In the genomic region with DNA sequence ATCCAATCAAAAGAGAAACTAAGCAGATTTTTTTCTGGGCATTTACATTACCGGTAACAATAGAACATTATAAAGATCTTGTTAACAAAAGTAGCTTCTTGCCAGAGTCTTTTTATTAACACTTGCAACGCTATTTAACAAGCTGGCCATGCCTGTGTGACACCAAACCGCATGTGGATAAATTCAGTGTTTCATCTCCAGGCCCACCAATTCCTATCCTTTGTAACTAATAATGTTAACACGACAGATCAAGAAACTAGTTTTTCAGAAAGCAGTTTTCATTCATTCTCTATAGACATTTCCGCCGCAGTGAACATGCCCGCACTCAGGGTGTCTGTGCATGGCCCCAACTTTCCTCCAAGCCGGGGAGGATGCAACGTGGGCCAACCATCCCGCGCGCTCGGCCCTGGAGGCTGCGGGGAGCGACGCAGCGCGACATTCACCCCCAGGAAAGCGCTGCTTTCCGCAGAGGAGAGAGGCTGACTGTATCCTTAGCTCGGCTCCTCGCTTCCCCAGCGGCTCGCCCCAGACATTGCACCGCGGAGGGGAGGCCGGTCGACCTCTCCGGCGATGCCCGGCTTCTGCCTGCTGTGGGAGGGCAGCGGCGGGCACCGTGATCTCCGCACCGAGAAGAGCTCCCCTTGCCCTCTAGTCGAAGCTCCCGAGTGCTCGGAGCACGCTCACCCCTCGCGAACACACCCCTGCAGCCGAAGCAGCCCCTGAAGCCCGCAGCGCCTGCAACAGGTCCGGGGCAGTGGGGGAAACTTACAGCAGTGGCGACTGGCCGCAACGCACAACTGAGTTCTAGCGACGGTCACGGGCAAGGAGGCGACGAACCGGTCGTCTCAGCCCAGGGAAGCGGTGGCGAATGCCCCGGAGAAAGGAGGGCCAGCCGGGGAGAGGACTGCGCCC, we compare ENCODE assay signal across 8 cellular contexts. TPM values are rescaled to one million over a fixed set of nuclear protein-coding genes. Genes with fewer than 3 reads are reported as not detected.
DNase-seq lines count a peak whose midpoint lies in the region; ATAC-seq, FAIRE-seq and TF ChIP-seq lines count a peak whose summit lies in the region.

No MANE protein-coding gene starts in this region.

- peaks cover 1% of the 10 kb centered on the region for H3K36me3 Mint-ChIP-seq in activated naive CD4-positive, alpha-beta T cell treated with anti-CD3 and anti-CD28 coated beads, Interleukin-2, amount 10 ng/mL, durations not matched to agents 7 days and 5 days

- H4K20me1 ChIP-seq in PC-9 (ENCODE audit: insufficient read depth), result peaks cover 52% of the 10 kb centered on the region

- peak overlapping the region; percentile 90 for H3K4me3 ChIP-seq in A549
- H3K4me3 ChIP-seq in PC-9, result peak overlapping the region; percentile 84
- H3K4me3 ChIP-seq in cardiac muscle cell, result peak overlapping the region; percentile 88

- no peaks in the 10 kb centered on the region for H3K9me2 ChIP-seq in PC-9 (ENCODE audit: insufficient read depth)

- no peak for FAIRE-seq in A549 (lab: Jason Lieb, UNC)

- peak overlapping the region; percentile 83 for H3K27ac Mint-ChIP-seq in activated naive CD4-positive, alpha-beta T cell treated with anti-CD3 and anti-CD28 coated beads, Interleukin-2, amount 10 ng/mL, durations not matched to agents 7 days and 5 days

- TF ChIP-seq POLR2A in A549 (IDR thresholded peaks at IDR 0.05; ENCODE audit: low read length), result no peak

- POLR2A ChIA-PET in A549 (lab: Yijun Ruan, JAX) (interaction anchor here (0.5 to 2.7 kb wide), 23 partner anchors 8 to 1141 kb away, joined by 3 to 47 read pairs (median 3); no protein-coding TSS in a partner anchor), PC-9 (lab: Charles Lee; ENCODE audit: unreplicated experiment) (interaction anchor here (0.6 to 1.3 kb wide), 7 partner anchors 7 to 1143 kb away, joined by 3 to 12 read pairs (median 5); no protein-coding TSS in a partner anchor)

- H3K27ac ChIP-seq in A549 (peak overlapping the region; percentile 92 to 94), PC-9 (peak overlapping the region; percentile 98), cardiac muscle cell (peak overlapping the region; percentile 81)

- peak overlapping the region; percentile 78 for H3K4me3 Mint-ChIP-seq in activated naive CD4-positive, alpha-beta T cell treated with anti-CD3 and anti-CD28 coated beads, Interleukin-2, amount 10 ng/mL, durations not matched to agents 7 days and 5 days

- TF ChIP-seq EP300 in A549 (IDR thresholded peaks at IDR 0.05), result no peak

- H3K27me3 Mint-ChIP-seq in activated naive CD4-positive, alpha-beta T cell treated with anti-CD3 and anti-CD28 coated beads, Interleukin-2, amount 10 ng/mL, durations not matched to agents 7 days and 5 days, result peaks cover 53% of the 10 kb centered on the region

- H3K4me1 Mint-ChIP-seq in activated naive CD4-positive, alpha-beta T cell treated with anti-CD3 and anti-CD28 coated beads, Interleukin-2, amount 10 ng/mL, durations not matched to agents 7 days and 5 days, result peaks cover 32% of the 10 kb centered on the region

- DNase-seq in A549 (ENCODE audit: low read depth in 1 of 2, low spot score in 1 of 2) (peak in 1 of 2 experiments; percentile 44), PC-9 (no peak), cardiac muscle cell (ENCODE audit: low read depth in 1 of 2, low spot score in 1 of 2) (peak; percentile 61 to 68), posterior cingulate gyrus (peak in 9 of 10 donors; percentile 19 to 85 (median 32))
- peak; percentile 57 for DNase-seq in activated naive CD4-positive, alpha-beta T cell treated with anti-CD3 and anti-CD28 coated beads, Interleukin-2, amount 10 ng/mL, durations not matched to agents 7 days and 5 days
- no peak for DNase-seq in NK-92 treated with Interleukin-12 subunit alpha and Interleukin-12 subunit beta, amount 100 ng/mL, for 24 hours (lab: John Stamatoyannopoulos, UW)

- CTCF ChIA-PET in A549 (lab: Yijun Ruan, JAX), result interaction anchor here (0.5 to 11.3 kb wide), 40 partner anchors 7 to 748 kb away, joined by 3 to 141 read pairs (median 4); no protein-coding TSS in a partner anchor
- CTCF ChIA-PET in PC-9 (lab: Charles Lee), result interaction anchor here (0.6 to 1.4 kb wide), 2 partner anchors 47 to 605 kb away, joined by 6 to 8 read pairs; no protein-coding TSS in a partner anchor
- CTCF ChIA-PET in activated naive CD4-positive, alpha-beta T cell treated with anti-CD3 and anti-CD28 coated beads, Interleukin-2, amount 10 ng/mL, durations not matched to agents 7 days and 5 days (lab: Charles Lee), result interaction anchor here (1.0 to 3.0 kb wide), 5 partner anchors 10 to 737 kb away, joined by 3 to 20 read pairs (median 3); no protein-coding TSS in a partner anchor

- no peak for TF ChIP-seq CTCF in A549 (IDR thresholded peaks at IDR 0.05)
- TF ChIP-seq CTCF in PC-9 (conservative IDR thresholded peaks at IDR 0.05), result no peak
- TF ChIP-seq CTCF in cardiac muscle cell (IDR thresholded peaks at IDR 0.05; ENCODE audit: low read depth, low read length), result no peak

- WGBS in A549 (ENCODE audit: missing lambda C conversion rate), result under 1% methylated on average over 19 of the region's 61 CpGs

- H3K27me3 ChIP-seq in PC-9 (ENCODE audit: insufficient read depth, low read depth), result no peaks in the 10 kb centered on the region
- no peaks in the 10 kb centered on the region for H3K27me3 ChIP-seq in cardiac muscle cell

- 0 out of 5 replicates have a peak, but pooled peaks of 1 of the 2 experiments have one; percentile 15 for TF ChIP-seq RAD21 in A549 (conservative IDR thresholded peaks at IDR 0.05 in 1 of 2, IDR thresholded peaks at IDR 0.05 in 1 of 2)

- H3K79me2 ChIP-seq in PC-9 (ENCODE audit: low read depth), result peaks cover 56% of the 10 kb centered on the region

- no peaks in the 10 kb centered on the region for H3K9me3 ChIP-seq in A549
- no peaks in the 10 kb centered on the region for H3K9me3 ChIP-seq in PC-9 (ENCODE audit: insufficient read depth, low read depth)
- H3K9me3 ChIP-seq in cardiac muscle cell (ENCODE audit: low read depth), result no peaks in the 10 kb centered on the region

- no peak overlapping the region for H2AFZ ChIP-seq in PC-9

- H3K9me3 Mint-ChIP-seq in activated naive CD4-positive, alpha-beta T cell treated with anti-CD3 and anti-CD28 coated beads, Interleukin-2, amount 10 ng/mL, durations not matched to agents 7 days and 5 days, result no peaks in the 10 kb centered on the region

- peak; percentile 49 to 65 for ATAC-seq in A549
- peak; percentile 25 for ATAC-seq in GM18517 (IDR thresholded peaks at IDR 0.05; ENCODE audit: unreplicated experiment)
- ATAC-seq in HG03066 (IDR thresholded peaks at IDR 0.05; ENCODE audit: low read depth, unreplicated experiment), result peak; percentile 12

- intact Hi-C loops in PC-9 (cut with micrococcal nuclease; ENCODE audit: unreplicated experiment), result loop anchor here (2.0 to 5.0 kb wide), 4 partner anchors 15 to 577 kb away; no protein-coding TSS in a partner anchor
- intact Hi-C loops in posterior cingulate gyrus (cut with DNase I), result loop anchor here (2.0 to 10.0 kb wide), 5 partner anchors 245 to 845 kb away; no protein-coding TSS in a partner anchor

- H3F3A ChIP-seq in PC-9 (ENCODE audit: insufficient read depth, low read depth), result peaks cover 78% of the 10 kb centered on the region

- H3K4me1 ChIP-seq in A549 (peaks cover 41% of the 10 kb centered on the region), PC-9 (replicated peaks; ENCODE audit: insufficient read depth) (peaks cover 61% of the 10 kb centered on the region), cardiac muscle cell (ENCODE audit: low read depth) (no peaks in the 10 kb centered on the region)

- BruUV-seq in PC-9 (replicated peaks; lab: Mats Ljungman, UMichigan), result TSS peak; percentile 30

- H3K36me3 ChIP-seq in PC-9 (ENCODE audit: low read depth) (peaks cover 42% of the 10 kb centered on the region), cardiac muscle cell (no peaks in the 10 kb centered on the region)

- peak overlapping the region; percentile 91 for H3K4me2 ChIP-seq in A549
- H3K4me2 ChIP-seq in PC-9, result peak overlapping the region; percentile 98

TF ChIP-seq in A549, 52 proteins besides CTCF, POLR2A, EP300 and RAD21:
- TF ChIP-seq RNF2 (IDR thresholded peaks at IDR 0.05; ENCODE audit: borderline replicate concordance, low read depth), result 0 out of 2 replicates have a peak, but pooled peaks have one; percentile 44
- TF ChIP-seq, protein P1, sequence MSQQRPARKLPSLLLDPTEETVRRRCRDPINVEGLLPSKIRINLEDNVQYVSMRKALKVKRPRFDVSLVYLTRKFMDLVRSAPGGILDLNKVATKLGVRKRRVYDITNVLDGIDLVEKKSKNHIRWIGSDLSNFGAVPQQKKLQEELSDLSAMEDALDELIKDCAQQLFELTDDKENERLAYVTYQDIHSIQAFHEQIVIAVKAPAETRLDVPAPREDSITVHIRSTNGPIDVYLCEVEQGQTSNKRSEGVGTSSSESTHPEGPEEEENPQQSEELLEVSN (IDR thresholded peaks at IDR 0.05; ENCODE audit: borderline replicate concordance, low read depth), result no peak
TF ChIP-seq in A549: peak in this region for 1.

RNA-seq across cellular contexts. Expression of gene ENC1, which starts 0.7 kb away (rescaled TPM):
- polyA plus RNA-seq in A549 (2011; rRNA removed) (20.0 and 22.5 TPM in 2 replicates), A549 (2017; fragmentation: RNase III; extraction: RNeasy Plus Mini Kit Qiagen cat#74134 plus additional on column Dnase treatment) (17.0 to 21.3 TPM (median 20.4 TPM) in 3 replicates), cardiac muscle cell (0.56 and 2.3 TPM in 2 replicates)
- 12.5 and 19.7 TPM in 2 replicates for polyA plus RNA-seq in A549 (2012; cell fraction: cytosol; rRNA removed)
- 21.6 and 49.2 TPM in 2 replicates for polyA plus RNA-seq in A549 (2012; cell fraction: nucleus; rRNA removed)
- 37.4 and 38.2 TPM in 2 replicates for polyA minus RNA-seq in A549 (2011; rRNA and poly(A)+ RNA removed)
- total RNA-seq in PC-9 (2021) (38.8 and 53.6 TPM in 2 replicates), cardiac muscle cell (5.7 and 6.5 TPM in 2 replicates)

RNA-seq across cellular contexts. Expression of gene HEXB, which starts 45.2 kb away (rescaled TPM):
- 111 and 153 TPM in 2 replicates for polyA plus RNA-seq in A549 (2011; rRNA removed)
- 49.5 and 52.7 TPM in 2 replicates for polyA plus RNA-seq in A549 (2012; cell fraction: cytosol; rRNA removed)
- 52.0 and 74.1 TPM in 2 replicates for polyA plus RNA-seq in A549 (2012; cell fraction: nucleus; rRNA removed)
- 75.4 to 83.5 TPM (median 79.2 TPM) in 3 replicates for polyA plus RNA-seq in A549 (2017; fragmentation: RNase III; extraction: RNeasy Plus Mini Kit Qiagen cat#74134 plus additional on column Dnase treatment)
- polyA minus RNA-seq in A549 (2011; rRNA and poly(A)+ RNA removed), result 46.7 and 61.5 TPM in 2 replicates
- total RNA-seq in PC-9 (2021), result 84.6 and 92.3 TPM in 2 replicates
- total RNA-seq in cardiac muscle cell, result 26.4 and 30.1 TPM in 2 replicates
- 26.8 and 36.7 TPM in 2 replicates for polyA plus RNA-seq in cardiac muscle cell

Comparison
In these comparisons a context has a peak if more than half of its experiments do, and no peak if none do; other contexts are left out.
1. DNase-seq: peak in activated naive CD4-positive, alpha-beta T cell treated with anti-CD3 and anti-CD28 coated beads, Interleukin-2, amount 10 ng/mL, durations not matched to agents 7 days and 5 days (single experiment), cardiac muscle cell (2 of 2) and posterior cingulate gyrus (9 of 10); none in PC-9 (0 of 2) and NK-92 treated with Interleukin-12 subunit alpha and Interleukin-12 subunit beta, amount 100 ng/mL, for 24 hours (single experiment).
2. Peak in every context shown above with its lines, with median percentiles within 50 percentile points of each other: ATAC-seq, H3K27ac ChIP-seq and H3K4me3 ChIP-seq.